8 cellular contexts compared by ENCODE assay signal in the genomic region with DNA sequence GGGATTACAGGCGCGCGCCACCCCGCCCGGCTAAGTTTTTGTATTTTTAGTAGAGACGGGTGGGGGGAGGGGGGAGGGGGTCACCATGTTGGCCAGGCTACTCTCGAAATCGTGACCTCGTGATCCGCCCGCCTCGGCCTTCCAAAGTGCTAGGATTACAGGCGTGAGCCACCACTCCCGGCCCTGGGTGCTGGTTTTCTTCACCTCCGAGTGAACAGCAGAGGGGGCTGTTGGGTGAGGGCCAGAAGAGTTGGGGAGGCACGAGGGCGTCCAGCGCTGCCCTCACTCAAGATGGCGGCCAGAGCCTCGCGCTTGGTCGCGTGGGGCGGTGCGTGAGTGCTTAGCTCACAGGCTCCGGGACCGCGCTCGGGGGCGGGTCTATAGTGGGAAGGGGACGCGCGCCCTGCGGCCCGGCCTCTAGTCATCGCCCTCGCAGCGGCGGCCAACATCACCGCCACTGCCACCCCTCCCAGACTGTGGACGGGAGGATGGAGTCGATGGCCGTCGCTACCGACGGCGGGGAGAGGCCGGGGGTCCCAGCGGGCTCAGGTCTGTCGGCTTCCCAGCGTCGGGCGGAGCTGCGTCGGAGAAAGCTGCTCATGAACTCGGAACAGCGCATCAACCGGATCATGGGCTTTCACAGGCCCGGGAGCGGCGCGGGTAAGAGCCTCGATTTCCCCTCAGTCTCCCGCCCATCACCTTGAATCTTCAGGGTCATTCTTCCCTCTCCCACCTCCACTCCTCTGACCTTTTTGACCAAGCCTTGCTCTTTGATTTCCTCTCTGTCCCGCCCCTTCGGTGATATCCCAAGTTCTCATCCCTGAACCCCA. TPM values are rescaled to one million over a fixed set of nuclear protein-coding genes. Genes with fewer than 3 reads are reported as not detected.
DNase-seq lines count a peak whose midpoint lies in the region; ATAC-seq and TF ChIP-seq lines count a peak whose summit lies in the region.

CAMLG (plus strand) TSS at position 416 of the 830 bp plus-strand sequence; CDS start at position 489, 73 bp downstream.

- peak; percentile 92 for DNase-seq in DMS114 treated with DMSO at 0.1 percent for 48 hours (lab: John Stamatoyannopoulos, UW; ENCODE audit: unreplicated experiment)
- peak; percentile 68 for DNase-seq in HuH-7.5 (ENCODE audit: low spot score)
- DNase-seq in OCI-LY7 (ENCODE audit: low spot score) = peak; percentile 98
- DNase-seq in activated T-cell treated with anti-CD3 and anti-CD28 coated beads for 24 hours (ENCODE audit: low read depth) = peak; percentile 95
- peak; percentile 75 for DNase-seq in epidermal melanocyte (ENCODE audit: insufficient read length, low spot score)
- DNase-seq in stimulated activated CD8-positive, alpha-beta memory T cell treated with anti-CD3 and anti-CD28 coated beads, Interleukin-4, amount 100 ng/mL, for 1 hour (ENCODE audit: low read depth in 2 of 2, low spot score in 1 of 2) = peak; percentile 89 to 94

- peak within 1 kb of the TSS; percentile 84 for H3K4me3 ChIP-seq in OCI-LY7 (ENCODE audit: low read depth, low read length, poor library complexity, severe bottlenecking)
- peak within 1 kb of the TSS; percentile 97 for H3K4me3 ChIP-seq in mononuclear cell (ENCODE audit: low read length)

- H3K36me3 ChIP-seq in OCI-LY7 (ENCODE audit: insufficient read depth, low read length) = peaks cover 25% of the 10 kb centered on the region

- peak within 1 kb of the TSS; percentile 42 for H3K27ac ChIP-seq in OCI-LY7 (ENCODE audit: low read depth, low read length, poor library complexity, severe bottlenecking)

- no peaks in the 10 kb centered on the region for H3K9me2 ChIP-seq in OCI-LY7 (ENCODE audit: insufficient read depth, low read length)

- no TSS peak for BruUV-seq in OCI-LY7 (replicated peaks; lab: Mats Ljungman, UMichigan)

- H3K79me2 ChIP-seq in OCI-LY7 (ENCODE audit: insufficient read depth, low read depth, low read length) = peaks cover 45% of the 10 kb centered on the region

- ATAC-seq in GM21526 (IDR thresholded peaks at IDR 0.05; ENCODE audit: low FRiP score, unreplicated experiment) = peak; percentile 92

- POLR2A ChIA-PET in OCI-LY7 (lab: Charles Lee) = interaction anchor here (0.8 to 1.2 kb wide), 4 partner anchors 11 to 90 kb away, joined by 3 to 8 read pairs (median 3); partner anchors contain the start of genes DDX46 and SEC24A

- H3K27me3 ChIP-seq in mononuclear cell (ENCODE audit: insufficient read depth, low read length) = no peaks in the 10 kb centered on the region

- H3K4me1 ChIP-seq in OCI-LY7 (ENCODE audit: insufficient read depth, low read length, poor library complexity, severe bottlenecking) = peaks cover 36% of the 10 kb centered on the region
- H3K4me1 ChIP-seq in mononuclear cell (ENCODE audit: insufficient read depth, low read length) = peaks cover 49% of the 10 kb centered on the region

- H3K9me3 ChIP-seq in OCI-LY7 (ENCODE audit: low read length) (no peaks in the 10 kb centered on the region), mononuclear cell (ENCODE audit: low read depth, low read length) (no peaks in the 10 kb centered on the region)

- peak; percentile 79 for TF ChIP-seq CTCF in OCI-LY7 (conservative IDR thresholded peaks at IDR 0.05; ENCODE audit: low read length)

- peak within 1 kb of the TSS; percentile 73 for H2AFZ ChIP-seq in OCI-LY7 (ENCODE audit: low read length)

- CTCF ChIA-PET in OCI-LY7 (lab: Charles Lee; ENCODE audit: unreplicated experiment) = interaction anchor here (0.6 to 1.5 kb wide), 5 partner anchors 106 to 813 kb away, joined by 3 to 4 read pairs (median 4); partner anchors contain the start of gene PCBD2

- intact Hi-C loops in OCI-LY7 (cut with micrococcal nuclease; ENCODE audit: unreplicated experiment) = loop anchor here (1.0 to 10.0 kb wide), 11 partner anchors 20 to 511 kb away; partner anchors contain the start of genes CDKN2AIPNL, DDX46, JADE2 and PCBD2

- H3K4me2 ChIP-seq in OCI-LY7 (ENCODE audit: low read length) = peak within 1 kb of the TSS; percentile 86

- no peaks in the 10 kb centered on the region for H4K20me1 ChIP-seq in OCI-LY7 (ENCODE audit: insufficient read depth, low read length)

RNA-seq across cellular contexts. Expression of gene CAMLG, which starts in this region (rescaled TPM):
- 27.3 and 28.5 TPM in 2 replicates for total RNA-seq in OCI-LY7 (2014; rRNA removed; shearing (Covaris generic))
- total RNA-seq in OCI-LY7 (2022) (36.6 and 37.9 TPM in 2 replicates), mononuclear cell (41.0 TPM)

Comparison
In these comparisons a context has a peak if more than half of its experiments do, and no peak if none do; other contexts are left out.
1. Peak in every context shown above with its lines: DNase-seq, ATAC-seq, H3K4me3 ChIP-seq and H3K27ac ChIP-seq.